Comparison of ENCODE assay signal across 2 cellular contexts in genomic region chr4:139555705-139556070, GRCh38.
A peak's percentile ranks its signal among the peaks of the same experiment; 100 is the strongest.
TF ChIP-seq lines count a peak whose summit lies in the region.

No MANE protein-coding gene starts in this region.

TF ChIP-seq in HEK293, 187 proteins besides CTCF, POLR2A, EP300 and RAD21 (continued from another document):
- TF ChIP-seq, protein P1, sequence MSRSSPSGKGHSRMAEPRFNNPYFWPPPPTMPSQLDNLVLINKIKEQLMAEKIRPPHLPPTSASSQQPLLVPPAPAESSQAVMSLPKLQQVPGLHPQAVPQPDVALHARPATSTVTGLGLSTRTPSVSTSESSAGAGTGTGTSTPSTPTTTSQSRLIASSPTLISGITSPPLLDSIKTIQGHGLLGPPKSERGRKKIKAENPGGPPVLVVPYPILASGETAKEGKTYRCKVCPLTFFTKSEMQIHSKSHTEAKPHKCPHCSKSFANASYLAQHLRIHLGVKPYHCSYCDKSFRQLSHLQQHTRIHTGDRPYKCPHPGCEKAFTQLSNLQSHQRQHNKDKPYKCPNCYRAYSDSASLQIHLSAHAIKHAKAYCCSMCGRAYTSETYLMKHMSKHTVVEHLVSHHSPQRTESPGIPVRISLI (tag by site-specific recombination; IDR thresholded peaks at IDR 0.05): no peak
- TF ChIP-seq YY1 (tag by site-specific recombination; IDR thresholded peaks at IDR 0.05) (no peak), ZBTB26 (tag by site-specific recombination; optimal IDR thresholded peaks at IDR 0.05) (peak; percentile 71)

TF ChIP-seq in H1, 55 proteins besides CTCF, POLR2A, EP300 and RAD21 (continued from another document):
- TF ChIP-seq CEBPB (IDR thresholded peaks at IDR 0.05; ENCODE audit: low read depth, low read length) (peak; percentile 81), PHF8 (conservative IDR thresholded peaks at IDR 0.05; ENCODE audit: low read depth, low read length) (0 out of 2 replicates have a peak, but pooled peaks have one; percentile 39), YY1 (IDR thresholded peaks at IDR 0.05; ENCODE audit: low read depth, low read length) (no peak), GABPA (IDR thresholded peaks at IDR 0.05; ENCODE audit: borderline replicate concordance, insufficient read depth, low read length) (no peak)
